ENCODE assay signal across 7 cellular contexts in genomic region chr14:101780887-101781239, GRCh38. TPM values are rescaled to one million over a fixed set of nuclear protein-coding genes. Genes with fewer than 3 reads are reported as not detected.
DNase-seq lines count a peak whose midpoint lies in the region; ATAC-seq, FAIRE-seq and TF ChIP-seq lines count a peak whose summit lies in the region.

No MANE protein-coding gene starts in this region.

- no peak for DNase-seq in astrocyte (ENCODE audit: low read depth)
- DNase-seq in left kidney (ENCODE audit: low read depth, low spot score), result peak; percentile 60
- DNase-seq in stimulated activated naive B cell treated with anti-CD40 and anti-IgM and Interleukin-4, amounts not matched to agents 10 μg/mL and 1 μg/mL and 100 μg/mL, for 72 hours, result no peak
- DNase-seq in putamen (ENCODE audit: low spot score), result no peak
- no peak for DNase-seq in mesenteric fat pad (ENCODE audit: low spot score)
- no peak for DNase-seq in stimulated activated CD4-positive, alpha-beta T cell treated with anti-CD3 and anti-CD28 coated beads, Interleukin-15, amount 100 ng/mL, for 24 hours

- H3K27ac Mint-ChIP-seq in astrocyte (ENCODE audit: unreplicated experiment), result no peak overlapping the region
- peak overlapping the region; percentile 47 for H3K27ac Mint-ChIP-seq in stimulated activated naive B cell treated with anti-CD40 and anti-IgM and Interleukin-4, amounts not matched to agents 10 μg/mL and 1 μg/mL and 100 μg/mL, for 72 hours

- H3K4me3 ChIP-seq in HUES48 (ENCODE audit: low read depth, low read length), result peak overlapping the region; percentile 75
- no peak overlapping the region for H3K4me3 ChIP-seq in astrocyte (ENCODE audit: insufficient read depth, low read depth, low read length)

- peaks cover 36% of the 10 kb centered on the region for H3K27me3 ChIP-seq in HUES48 (ENCODE audit: control insufficient read depth, insufficient read depth, low read length)
- peaks cover 25% of the 10 kb centered on the region for H3K27me3 ChIP-seq in astrocyte (ENCODE audit: insufficient read depth, low read length)

- H3K4me1 Mint-ChIP-seq in astrocyte (ENCODE audit: low read depth, unreplicated experiment), result peaks cover 4% of the 10 kb centered on the region
- H3K4me1 Mint-ChIP-seq in stimulated activated naive B cell treated with anti-CD40 and anti-IgM and Interleukin-4, amounts not matched to agents 10 μg/mL and 1 μg/mL and 100 μg/mL, for 72 hours, result peaks cover 34 to 48% of the 10 kb centered on the region in 2 donors

- H3K36me3 ChIP-seq in HUES48 (ENCODE audit: control insufficient read depth, insufficient read depth, low read length) (no peaks in the 10 kb centered on the region), astrocyte (ENCODE audit: insufficient read depth, low read length) (no peaks in the 10 kb centered on the region)

- H3K4me1 ChIP-seq in HUES48 (ENCODE audit: control insufficient read depth, insufficient read depth, low read length) (peaks cover 9% of the 10 kb centered on the region), astrocyte (ENCODE audit: insufficient read depth, low read length) (peaks cover 6% of the 10 kb centered on the region)

- FAIRE-seq in astrocyte (lab: Jason Lieb, UNC), result no peak

- peaks cover 34% of the 10 kb centered on the region for H4K20me1 ChIP-seq in astrocyte (ENCODE audit: insufficient read depth, low read length)

- H3K9ac ChIP-seq in HUES48 (ENCODE audit: low read depth, low read length) (no peak overlapping the region), astrocyte (ENCODE audit: low read length) (no peak overlapping the region)

- H3K27me3 Mint-ChIP-seq in astrocyte (ENCODE audit: low read depth, unreplicated experiment), result peaks cover 32% of the 10 kb centered on the region
- H3K27me3 Mint-ChIP-seq in stimulated activated naive B cell treated with anti-CD40 and anti-IgM and Interleukin-4, amounts not matched to agents 10 μg/mL and 1 μg/mL and 100 μg/mL, for 72 hours, result peaks cover 0 to 4% of the 10 kb centered on the region in 2 donors

- H3K4me2 ChIP-seq in astrocyte (ENCODE audit: low read length), result peak overlapping the region; percentile 84

- peaks cover 19% of the 10 kb centered on the region for H3K36me3 Mint-ChIP-seq in astrocyte (ENCODE audit: low read depth, unreplicated experiment)
- H3K36me3 Mint-ChIP-seq in stimulated activated naive B cell treated with anti-CD40 and anti-IgM and Interleukin-4, amounts not matched to agents 10 μg/mL and 1 μg/mL and 100 μg/mL, for 72 hours, result peaks cover 7 to 12% of the 10 kb centered on the region in 2 donors

- H3K27ac ChIP-seq in HUES48 (ENCODE audit: low read depth, low read length) (no peak overlapping the region), astrocyte (ENCODE audit: low read depth, low read length) (no peak overlapping the region)

- H3K4me3 Mint-ChIP-seq in astrocyte (ENCODE audit: unreplicated experiment), result no peak overlapping the region
- H3K4me3 Mint-ChIP-seq in stimulated activated naive B cell treated with anti-CD40 and anti-IgM and Interleukin-4, amounts not matched to agents 10 μg/mL and 1 μg/mL and 100 μg/mL, for 72 hours, result peak overlapping the region; percentile 83 to 87

- no peaks in the 10 kb centered on the region for H3K79me2 ChIP-seq in astrocyte (ENCODE audit: insufficient read depth, low read length)

- no peak for TF ChIP-seq CTCF in astrocyte (IDR thresholded peaks at IDR 0.05; ENCODE audit: insufficient read depth, low read depth, low read length)

- H2AFZ ChIP-seq in astrocyte (ENCODE audit: low read depth, low read length), result no peak overlapping the region

- H3K9me3 ChIP-seq in HUES48 (ENCODE audit: control insufficient read depth, insufficient read depth, low read length) (no peaks in the 10 kb centered on the region), astrocyte (ENCODE audit: insufficient read depth, low read depth, low read length) (no peaks in the 10 kb centered on the region)

- ATAC-seq in stimulated activated naive B cell treated with anti-CD40 and anti-IgM and Interleukin-4, amounts not matched to agents 10 μg/mL and 1 μg/mL and 100 μg/mL, for 72 hours (replicated peaks), result peak; percentile 46 to 50

- peaks cover 6% of the 10 kb centered on the region for H3K9me3 Mint-ChIP-seq in astrocyte (ENCODE audit: unreplicated experiment)
- H3K9me3 Mint-ChIP-seq in stimulated activated naive B cell treated with anti-CD40 and anti-IgM and Interleukin-4, amounts not matched to agents 10 μg/mL and 1 μg/mL and 100 μg/mL, for 72 hours, result peaks cover 0 to 2% of the 10 kb centered on the region in 2 donors

RNA-seq across cellular contexts. Expression of gene PPP2R5C, which starts 19.4 kb away (rescaled TPM):
- total RNA-seq in astrocyte, result 98.7 and 102 TPM in 2 replicates
- total RNA-seq in mesenteric fat pad, result 124 TPM
